1 cellular context compared by ENCODE assay signal in genomic region chr14:104353221-104353920, GRCh38.
A peak's percentile ranks its signal among the peaks of the same experiment; 100 is the strongest.
TF ChIP-seq lines count a peak whose summit lies in the region.

No MANE protein-coding gene starts in this region.

TF ChIP-seq in HepG2, 621 proteins besides CTCF, POLR2A, EP300 and RAD21:
- TF ChIP-seq ZNF629 (CRISPR knock-in tag; conservative IDR thresholded peaks at IDR 0.05): peak; percentile 46
- TF ChIP-seq HMGA1 (CRISPR knock-in tag; conservative IDR thresholded peaks at IDR 0.05): no peak
- no peak for TF ChIP-seq SALL1 (CRISPR knock-in tag; IDR thresholded peaks at IDR 0.05)
- TF ChIP-seq, protein P1, sequence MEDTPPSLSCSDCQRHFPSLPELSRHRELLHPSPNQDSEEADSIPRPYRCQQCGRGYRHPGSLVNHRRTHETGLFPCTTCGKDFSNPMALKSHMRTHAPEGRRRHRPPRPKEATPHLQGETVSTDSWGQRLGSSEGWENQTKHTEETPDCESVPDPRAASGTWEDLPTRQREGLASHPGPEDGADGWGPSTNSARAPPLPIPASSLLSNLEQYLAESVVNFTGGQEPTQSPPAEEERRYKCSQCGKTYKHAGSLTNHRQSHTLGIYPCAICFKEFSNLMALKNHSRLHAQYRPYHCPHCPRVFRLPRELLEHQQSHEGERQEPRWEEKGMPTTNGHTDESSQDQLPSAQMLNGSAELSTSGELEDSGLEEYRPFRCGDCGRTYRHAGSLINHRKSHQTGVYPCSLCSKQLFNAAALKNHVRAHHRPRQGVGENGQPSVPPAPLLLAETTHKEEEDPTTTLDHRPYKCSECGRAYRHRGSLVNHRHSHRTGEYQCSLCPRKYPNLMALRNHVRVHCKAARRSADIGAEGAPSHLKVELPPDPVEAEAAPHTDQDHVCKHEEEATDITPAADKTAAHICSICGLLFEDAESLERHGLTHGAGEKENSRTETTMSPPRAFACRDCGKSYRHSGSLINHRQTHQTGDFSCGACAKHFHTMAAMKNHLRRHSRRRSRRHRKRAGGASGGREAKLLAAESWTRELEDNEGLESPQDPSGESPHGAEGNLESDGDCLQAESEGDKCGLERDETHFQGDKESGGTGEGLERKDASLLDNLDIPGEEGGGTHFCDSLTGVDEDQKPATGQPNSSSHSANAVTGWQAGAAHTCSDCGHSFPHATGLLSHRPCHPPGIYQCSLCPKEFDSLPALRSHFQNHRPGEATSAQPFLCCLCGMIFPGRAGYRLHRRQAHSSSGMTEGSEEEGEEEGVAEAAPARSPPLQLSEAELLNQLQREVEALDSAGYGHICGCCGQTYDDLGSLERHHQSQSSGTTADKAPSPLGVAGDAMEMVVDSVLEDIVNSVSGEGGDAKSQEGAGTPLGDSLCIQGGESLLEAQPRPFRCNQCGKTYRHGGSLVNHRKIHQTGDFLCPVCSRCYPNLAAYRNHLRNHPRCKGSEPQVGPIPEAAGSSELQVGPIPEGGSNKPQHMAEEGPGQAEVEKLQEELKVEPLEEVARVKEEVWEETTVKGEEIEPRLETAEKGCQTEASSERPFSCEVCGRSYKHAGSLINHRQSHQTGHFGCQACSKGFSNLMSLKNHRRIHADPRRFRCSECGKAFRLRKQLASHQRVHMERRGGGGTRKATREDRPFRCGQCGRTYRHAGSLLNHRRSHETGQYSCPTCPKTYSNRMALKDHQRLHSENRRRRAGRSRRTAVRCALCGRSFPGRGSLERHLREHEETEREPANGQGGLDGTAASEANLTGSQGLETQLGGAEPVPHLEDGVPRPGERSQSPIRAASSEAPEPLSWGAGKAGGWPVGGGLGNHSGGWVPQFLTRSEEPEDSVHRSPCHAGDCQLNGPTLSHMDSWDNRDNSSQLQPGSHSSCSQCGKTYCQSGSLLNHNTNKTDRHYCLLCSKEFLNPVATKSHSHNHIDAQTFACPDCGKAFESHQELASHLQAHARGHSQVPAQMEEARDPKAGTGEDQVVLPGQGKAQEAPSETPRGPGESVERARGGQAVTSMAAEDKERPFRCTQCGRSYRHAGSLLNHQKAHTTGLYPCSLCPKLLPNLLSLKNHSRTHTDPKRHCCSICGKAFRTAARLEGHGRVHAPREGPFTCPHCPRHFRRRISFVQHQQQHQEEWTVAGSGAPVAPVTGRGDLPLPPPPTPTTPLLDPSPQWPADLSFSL (CRISPR knock-in tag; IDR thresholded peaks at IDR 0.05): no peak
- TF ChIP-seq ZSCAN9 (CRISPR knock-in tag; IDR thresholded peaks at IDR 0.05; ENCODE audit: borderline replicate concordance): no peak
- no peak for TF ChIP-seq ZNF282 (IDR thresholded peaks at IDR 0.05; ENCODE audit: partially characterized antibody)
TF ChIP-seq in HepG2: peak in this region for 1.
